In genomic region chr11:75689861-75690641, GRCh38 we compare ENCODE assay signal across 11 cellular contexts. TPM values are rescaled to one million over a fixed set of nuclear protein-coding genes. Genes with fewer than 3 reads are reported as not detected.
DNase-seq lines count a peak whose midpoint lies in the region; ATAC-seq and TF ChIP-seq lines count a peak whose summit lies in the region.
"Had no signal": no experiment of that assay in that cellular context is flagged by ENCODE, and none has a peak within 500 bp of the region (broad histone marks: within the 10 kb centered on the region; RNA-seq: fewer than 3 reads in every experiment).

No MANE protein-coding gene starts in this region.

- no peaks in the 10 kb centered on the region for H3K79me2 ChIP-seq in H9 (ENCODE audit: insufficient read depth, low read length)

- H3K4me1 Mint-ChIP-seq in activated T-helper 17 cell treated with anti-CD3 and anti-CD28 coated beads, Interleukin-2, amount 50 U/mL, for 72 hours: peaks cover 5% of the 10 kb centered on the region
- H3K4me1 Mint-ChIP-seq in H9: no peaks in the 10 kb centered on the region

- TF ChIP-seq CTCF in H9 (conservative IDR thresholded peaks at IDR 0.05): no peak

- H2BK120ac ChIP-seq in H9 (ENCODE audit: low read depth, low read length, poor library complexity, severe bottlenecking): no peak overlapping the region

- no peak overlapping the region for H4K8ac ChIP-seq in H9 (replicated peaks; ENCODE audit: insufficient read length, low read depth, low read length)

- H3K27me3 Mint-ChIP-seq in activated T-helper 17 cell treated with anti-CD3 and anti-CD28 coated beads, Interleukin-2, amount 50 U/mL, for 72 hours: peaks cover 42% of the 10 kb centered on the region
- H3K27me3 Mint-ChIP-seq in H9 (ENCODE audit: low read depth): peaks cover 55% of the 10 kb centered on the region

- no peaks in the 10 kb centered on the region for H3K79me1 ChIP-seq in H9 (ENCODE audit: insufficient read depth, low read depth, low read length, poor library complexity, severe bottlenecking)

- H3K23me2 ChIP-seq in H9 (ENCODE audit: insufficient read length, low read depth, low read length, poor library complexity, severe bottlenecking): no peaks in the 10 kb centered on the region

- no peak overlapping the region for H2BK5ac ChIP-seq in H9 (ENCODE audit: insufficient read length, low read length)

- H3K18ac ChIP-seq in H9 (ENCODE audit: insufficient read length, low read depth, low read length): no peak overlapping the region

- peak overlapping the region; percentile 9 for H3K4me3 Mint-ChIP-seq in activated T-helper 17 cell treated with anti-CD3 and anti-CD28 coated beads, Interleukin-2, amount 50 U/mL, for 72 hours
- no peak overlapping the region for H3K4me3 Mint-ChIP-seq in H9
- H3K4me3 Mint-ChIP-seq: activated CD4-positive, alpha-beta T cell treated with anti-CD3 and anti-CD28 coated beads, Interleukin-2, amount 10 ng/mL, durations not matched to agents 7 days and 5 days had no signal

- H2AFZ ChIP-seq in H9 (ENCODE audit: low read length): no peak overlapping the region

- no peak overlapping the region for H4K5ac ChIP-seq in H9 (ENCODE audit: insufficient read length, low read depth, low read length)

- H3K27ac ChIP-seq in H9 (ENCODE audit: insufficient read length, low read depth, low read length): no peak overlapping the region

- H2BK20ac ChIP-seq in H9 (ENCODE audit: low read depth, low read length, poor library complexity, severe bottlenecking): no peak overlapping the region

- no peak overlapping the region for H3K9ac ChIP-seq in H9 (ENCODE audit: extremely low read depth, insufficient read length, low read length)

- WGBS in H9 (ENCODE audit: extremely low coverage, insufficient read length, low lambda C conversion rate): no CpG with 5 or more reads among the region's 3 CpGs

- no peak overlapping the region for H3K14ac ChIP-seq in H9 (ENCODE audit: insufficient read depth, low read length)

- H3T11ph ChIP-seq in H9 (ENCODE audit: low read length): no peak overlapping the region

- H3K4me1 ChIP-seq in H9 (ENCODE audit: insufficient read depth, low read length): no peaks in the 10 kb centered on the region

- peaks cover 12% of the 10 kb centered on the region for H3K9me3 Mint-ChIP-seq in activated T-helper 17 cell treated with anti-CD3 and anti-CD28 coated beads, Interleukin-2, amount 50 U/mL, for 72 hours
- peaks cover 9% of the 10 kb centered on the region in 2 experiments for H3K9me3 Mint-ChIP-seq in H9

- H3K4ac ChIP-seq in H9 (ENCODE audit: low read depth, low read length): no peak overlapping the region

- no peak overlapping the region for H3K23ac ChIP-seq in H9 (ENCODE audit: insufficient read length, low read depth, low read length)

- no peak overlapping the region for H3K4me2 ChIP-seq in H9 (ENCODE audit: insufficient read depth, insufficient read length, low read length)

- DNase-seq in EL (peak; percentile 21), H9 (no peak), hippocampal formation (lab: John Stamatoyannopoulos, UW) (no peak)
- DNase-seq in activated effector memory CD4-positive, alpha-beta T cell treated with Interleukin-2 at 50 U/mL for 16 hours: no peak
- DNase-seq: activated CD4-positive, alpha-beta T cell treated with anti-CD3 and anti-CD28 coated beads, Interleukin-2, amount 10 ng/mL, durations not matched to agents 7 days and 5 days; NCI-H524 had no signal

- no peak overlapping the region for H2BK15ac ChIP-seq in H9 (ENCODE audit: low read depth, low read length)

- H4K20me1 ChIP-seq in H9 (ENCODE audit: control insufficient read depth, insufficient read depth, insufficient read length): no peaks in the 10 kb centered on the region

- no peak overlapping the region for H2BK12ac ChIP-seq in H9 (ENCODE audit: insufficient read length, low read depth, low read length)

- H3K27me3 ChIP-seq in H9 (ENCODE audit: insufficient read depth, low read length): no peaks in the 10 kb centered on the region

- H3K36me3 Mint-ChIP-seq in activated T-helper 17 cell treated with anti-CD3 and anti-CD28 coated beads, Interleukin-2, amount 50 U/mL, for 72 hours (ENCODE audit: low read depth): no peaks in the 10 kb centered on the region
- H3K36me3 Mint-ChIP-seq in H9 (ENCODE audit: insufficient read depth in 1 of 3, low read depth in 3 of 3): peaks cover 0 to 4% (median 0%) of the 10 kb centered on the region in 3 experiments; a peak in 2 of 7 replicates

- H4K91ac ChIP-seq in H9 (ENCODE audit: insufficient read length, low read depth, low read length): no peak overlapping the region

- H3K56ac ChIP-seq in H9 (ENCODE audit: insufficient read length, low read depth, low read length): no peak overlapping the region

- H3K27ac Mint-ChIP-seq in activated T-helper 17 cell treated with anti-CD3 and anti-CD28 coated beads, Interleukin-2, amount 50 U/mL, for 72 hours: peak overlapping the region; percentile 41
- no peak overlapping the region for H3K27ac Mint-ChIP-seq in H9
- H3K27ac Mint-ChIP-seq: activated CD4-positive, alpha-beta T cell treated with anti-CD3 and anti-CD28 coated beads, Interleukin-2, amount 10 ng/mL, durations not matched to agents 7 days and 5 days had no signal

- H2AK5ac ChIP-seq in H9 (ENCODE audit: insufficient read length, low read length): no peak overlapping the region

- ATAC-seq in GM19351 (IDR thresholded peaks at IDR 0.05; ENCODE audit: unreplicated experiment) (peak; percentile 84), HG03175 (IDR thresholded peaks at IDR 0.05; ENCODE audit: unreplicated experiment) (peak; percentile 76), HG02571 (IDR thresholded peaks at IDR 0.05; ENCODE audit: unreplicated experiment) (no peak)
- ATAC-seq in activated T-helper 17 cell treated with anti-CD3 and anti-CD28 coated beads, Interleukin-2, amount 50 U/mL, for 72 hours (replicated peaks): peak; percentile 84

- H3K9me3 ChIP-seq in H9 (ENCODE audit: control insufficient read depth, low read depth, low read length): no peaks in the 10 kb centered on the region

RNA-seq across cellular contexts. Expression of gene MAP6, which starts 21.2 kb away (rescaled TPM):
- total RNA-seq in activated T-helper 17 cell treated with anti-CD3 and anti-CD28 coated beads, Interleukin-2, amount 50 U/mL, for 72 hours: under 1 TPM; 0.21 to 0.24 TPM
- 0.48 and 0.77 TPM in 2 replicates for total RNA-seq in H9 (2021)

RNA-seq across cellular contexts. Expression of gene MOGAT2, which starts 27.6 kb away (rescaled TPM):
- total RNA-seq in activated T-helper 17 cell treated with anti-CD3 and anti-CD28 coated beads, Interleukin-2, amount 50 U/mL, for 72 hours: not detected
- total RNA-seq in H9 (2021): not detected in 2 replicates
- total RNA-seq: activated CD4-positive, alpha-beta T cell treated with anti-CD3 and anti-CD28 coated beads, Interleukin-2, amount 10 ng/mL, durations not matched to agents 7 days and 5 days; omental fat pad had no signal
